19 cellular contexts compared by ENCODE assay signal in genomic region chr14:85350667-85351066, GRCh38.
"Had no signal": no experiment of that assay in that cellular context is flagged by ENCODE, and none has a peak within 500 bp of the region (broad histone marks: within the 10 kb centered on the region; RNA-seq: fewer than 3 reads in every experiment).

No MANE protein-coding gene starts in this region.

- DNase-seq: dermis blood vessel endothelial cell; dorsolateral prefrontal cortex; effector CD4-positive, alpha-beta T cell; effector memory CD4-positive, alpha-beta T cell; foreskin keratinocyte; head of caudate nucleus; heart right ventricle; hippocampal formation; left cardiac atrium; left lung; left ventricle myocardium superior; lower lobe of right lung; mesenchymal stem cell; mucosa of descending colon; naive B cell had no signal

- H3K27ac ChIP-seq: coronary artery, dorsolateral prefrontal cortex, esophagus muscularis mucosa, foreskin keratinocyte, gastroesophageal sphincter, heart right ventricle, left lung, lower lobe of right lung had no signal

- H3K4me1 Mint-ChIP-seq: mesothelial cell of epicardium, naive B cell had no signal

- H3K9me3 ChIP-seq: esophagus muscularis mucosa, lower lobe of right lung had no signal

- H3K4me3 ChIP-seq: coronary artery, dorsolateral prefrontal cortex, esophagus muscularis mucosa, gastroesophageal sphincter, heart right ventricle, left lung, lower lobe of right lung, mucosa of descending colon had no signal

- H3K36me3 ChIP-seq: esophagus muscularis mucosa, gastroesophageal sphincter, heart right ventricle, left lung, lower lobe of right lung had no signal

- H3K4me1 ChIP-seq: esophagus muscularis mucosa, foreskin keratinocyte, gastroesophageal sphincter, heart right ventricle, left lung, lower lobe of right lung had no signal

- H3K27ac Mint-ChIP-seq: mesothelial cell of epicardium, naive B cell had no signal

- H3K27me3 ChIP-seq: esophagus muscularis mucosa, foreskin keratinocyte, gastroesophageal sphincter, heart right ventricle, left lung had no signal

- ATAC-seq: foreskin keratinocyte, gastroesophageal sphincter, heart right ventricle, left cardiac atrium, left lung, left ventricle myocardium superior, lower lobe of right lung, mucosa of descending colon had no signal

- H3K4me3 Mint-ChIP-seq: mesothelial cell of epicardium, naive B cell had no signal

- H3K27me3 Mint-ChIP-seq: naive B cell had no signal

- H3K36me3 Mint-ChIP-seq: naive B cell had no signal
